ENCODE assay signal across 34 cellular contexts in the genomic region with DNA sequence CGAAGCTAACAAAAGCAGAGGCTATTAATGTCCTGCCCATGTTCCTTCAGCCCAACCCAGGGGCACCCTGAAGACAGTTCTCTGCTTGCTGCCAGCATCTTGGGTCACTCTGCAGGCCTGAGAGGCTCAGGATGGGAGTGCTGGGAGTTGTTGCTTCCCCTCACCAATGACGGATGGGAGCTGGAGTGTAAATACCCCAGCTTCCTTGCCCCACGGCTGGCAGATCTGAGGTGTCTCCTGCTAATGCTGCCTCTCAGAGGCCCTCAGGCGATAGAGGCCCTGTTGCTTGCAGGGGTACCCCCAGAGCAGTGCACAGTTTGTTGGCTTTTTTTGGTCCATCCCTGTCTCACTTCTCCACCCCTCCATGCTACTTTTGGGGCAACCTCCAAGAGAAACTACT. TPM values are rescaled to one million over a fixed set of nuclear protein-coding genes. Genes with fewer than 3 reads are reported as not detected.
"Had no signal": no experiment of that assay in that cellular context is flagged by ENCODE, and none has a peak within 500 bp of the region (broad histone marks: within the 10 kb centered on the region; RNA-seq: fewer than 3 reads in every experiment).

No MANE protein-coding gene starts in this region.

- H3K27ac Mint-ChIP-seq: activated CD4-positive, alpha-beta memory T cell treated with anti-CD3 and anti-CD28 coated beads, Interleukin-2, amount 10 ng/mL, durations not matched to agents 7 days and 5 days; activated CD4-positive, alpha-beta T cell treated with anti-CD3 and anti-CD28 coated beads, Interleukin-2, amount 10 ng/mL, durations not matched to agents 24 days and 14 days; activated naive CD4-positive, alpha-beta T cell treated with anti-CD3 and anti-CD28 coated beads, Interleukin-2, amount 50 U/mL, for 24 hours; activated T-cell treated with anti-CD3 and anti-CD28 coated beads, Interleukin-2, amount 50 U/mL, for 24 hours; activated T-helper 2 cell treated with anti-CD3 and anti-CD28 coated beads, Interferon-gamma antibody, Interleukin-2, Interleukin-4, amounts not matched to agents 10 μg/mL and 5 μg/mL and 100 μg/mL, durations not matched to agents 14 hours and 24 hours and 36 hours; nephron; progenitor cell of endocrine pancreas; T-helper 17 cell had no signal

- H3K4me1 ChIP-seq: breast epithelium, gastrocnemius medialis, stomach, tibial artery, uterus had no signal

- H3K27me3 ChIP-seq: hepatocyte, ovary, uterus had no signal

- H3K4me3 Mint-ChIP-seq: activated CD4-positive, alpha-beta memory T cell treated with anti-CD3 and anti-CD28 coated beads, Interleukin-2, amount 10 ng/mL, durations not matched to agents 7 days and 5 days; activated CD4-positive, alpha-beta T cell treated with anti-CD3 and anti-CD28 coated beads, Interleukin-2, amount 10 ng/mL, durations not matched to agents 24 days and 14 days; activated naive CD4-positive, alpha-beta T cell treated with anti-CD3 and anti-CD28 coated beads, Interleukin-2, amount 50 U/mL, for 24 hours; activated T-cell treated with anti-CD3 and anti-CD28 coated beads, Interleukin-2, amount 50 U/mL, for 24 hours; central memory CD8-positive, alpha-beta T cell; nephron; stimulated activated naive B cell treated with anti-CD40 and anti-IgM and Interleukin-4, amounts not matched to agents 10 μg/mL and 1 μg/mL and 100 μg/mL, for 72 hours; T-helper 17 cell had no signal

- ATAC-seq: gastrocnemius medialis; left cardiac atrium; left ventricle myocardium superior; stimulated activated naive B cell treated with anti-CD40 and anti-IgM and Interleukin-4, amounts not matched to agents 10 μg/mL and 1 μg/mL and 100 μg/mL, for 72 hours; T-helper 17 cell had no signal

- H3K27ac ChIP-seq: breast epithelium, dorsolateral prefrontal cortex, gastrocnemius medialis, hepatocyte, neutrophil, ovary, stomach, tibial artery, uterus, WERI-Rb-1 had no signal

- DNase-seq: activated CD4-positive, alpha-beta memory T cell treated with anti-CD3 and anti-CD28 coated beads, Interleukin-2, amount 10 ng/mL, durations not matched to agents 7 days and 5 days; activated CD4-positive, alpha-beta T cell treated with anti-CD3 and anti-CD28 coated beads, Interleukin-2, amount 10 ng/mL, durations not matched to agents 24 days and 14 days; activated CD4-positive, CD25-positive, alpha-beta regulatory T cell treated with anti-CD3 and anti-CD28 coated beads, Interleukin-2, amount 50 U/mL, for 72 hours; activated CD8-positive, alpha-beta memory T cell treated with anti-CD3 and anti-CD28 coated beads, Interleukin-2, amount 50 U/mL, for 48 hours; activated T-cell treated with anti-CD3 and anti-CD28 coated beads, Interleukin-2, amount 50 U/mL, for 24 hours; effector memory CD4-positive, alpha-beta T cell; erythroblast; gastrocnemius medialis; left cardiac atrium; left ventricle myocardium superior; mammary epithelial cell; ovary; stimulated activated CD4-positive, alpha-beta T cell treated with anti-CD3 and anti-CD28 coated beads, Interleukin-1b, Interleukin-23, amount 100 ng/mL, for 48 hours; stimulated activated CD4-positive, alpha-beta T cell treated with anti-CD3 and anti-CD28 coated beads, Interleukin-4, amount 100 ng/mL, for 4 hours; stimulated activated CD8-positive, alpha-beta memory T cell treated with anti-CD3 and anti-CD28 coated beads, Interleukin-4, amount 100 ng/mL, for 48 hours; stimulated activated naive B cell treated with anti-CD40 and anti-IgM and Interleukin-4, amounts not matched to agents 10 μg/mL and 1 μg/mL and 100 μg/mL, for 72 hours; stomach; T-helper 17 cell; T1000; uterus; WERI-Rb-1 had no signal

- H3K4me3 ChIP-seq: breast epithelium, dorsolateral prefrontal cortex, gastrocnemius medialis, hepatocyte, ovary, smooth muscle cell, stomach, tibial artery, uterus had no signal

- H3K9me3 ChIP-seq: gastrocnemius medialis, neutrophil, ovary, uterus had no signal

- H3K4me1 Mint-ChIP-seq: activated CD4-positive, alpha-beta memory T cell treated with anti-CD3 and anti-CD28 coated beads, Interleukin-2, amount 10 ng/mL, durations not matched to agents 7 days and 5 days; activated CD4-positive, alpha-beta T cell treated with anti-CD3 and anti-CD28 coated beads, Interleukin-2, amount 10 ng/mL, durations not matched to agents 24 days and 14 days; activated naive CD4-positive, alpha-beta T cell treated with anti-CD3 and anti-CD28 coated beads, Interleukin-2, amount 50 U/mL, for 24 hours; central memory CD8-positive, alpha-beta T cell; nephron; stimulated activated naive B cell treated with anti-CD40 and anti-IgM and Interleukin-4, amounts not matched to agents 10 μg/mL and 1 μg/mL and 100 μg/mL, for 72 hours had no signal

- H3K36me3 ChIP-seq: breast epithelium, gastrocnemius medialis, neutrophil, ovary, stomach, tibial artery, uterus, WERI-Rb-1 had no signal

- H3K9me3 Mint-ChIP-seq: activated CD4-positive, alpha-beta memory T cell treated with anti-CD3 and anti-CD28 coated beads, Interleukin-2, amount 10 ng/mL, durations not matched to agents 7 days and 5 days; activated CD4-positive, alpha-beta T cell treated with anti-CD3 and anti-CD28 coated beads, Interleukin-2, amount 10 ng/mL, durations not matched to agents 24 days and 14 days; activated naive CD4-positive, alpha-beta T cell treated with anti-CD3 and anti-CD28 coated beads, Interleukin-2, amount 50 U/mL, for 24 hours; activated T-cell treated with anti-CD3 and anti-CD28 coated beads, Interleukin-2, amount 50 U/mL, for 24 hours; activated T-helper 2 cell treated with anti-CD3 and anti-CD28 coated beads, Interferon-gamma antibody, Interleukin-2, Interleukin-4, amounts not matched to agents 10 μg/mL and 5 μg/mL and 100 μg/mL, durations not matched to agents 14 hours and 24 hours and 36 hours; central memory CD8-positive, alpha-beta T cell; nephron had no signal

- H3K36me3 Mint-ChIP-seq: activated naive CD4-positive, alpha-beta T cell treated with anti-CD3 and anti-CD28 coated beads, Interleukin-2, amount 50 U/mL, for 24 hours had no signal

RNA-seq across cellular contexts. Expression of gene CACNG2, which starts 39.5 kb away (rescaled TPM):
- total RNA-seq: activated CD4-positive, alpha-beta memory T cell treated with anti-CD3 and anti-CD28 coated beads, Interleukin-2, amount 10 ng/mL, durations not matched to agents 7 days and 5 days; activated CD4-positive, alpha-beta T cell treated with anti-CD3 and anti-CD28 coated beads, Interleukin-2, amount 10 ng/mL, durations not matched to agents 24 days and 14 days; activated T-helper 2 cell treated with anti-CD3 and anti-CD28 coated beads, Interferon-gamma antibody, Interleukin-2, Interleukin-4, amounts not matched to agents 10 μg/mL and 5 μg/mL and 100 μg/mL, durations not matched to agents 14 hours and 24 hours and 36 hours; breast epithelium; gastrocnemius medialis; hepatocyte; left cardiac atrium; left ventricle myocardium superior; mammary epithelial cell; mucosa of gallbladder; ovary; progenitor cell of endocrine pancreas; renal cortical epithelial cell; smooth muscle cell; stomach; T-helper 17 cell; uterus had no signal
